ENCODE assay signal across 19 cellular contexts in genomic region chr7:7188091-7188490, GRCh38. TPM values are rescaled to one million over a fixed set of nuclear protein-coding genes. Genes with fewer than 3 reads are reported as not detected.
DNase-seq lines count a peak whose midpoint lies in the region; ATAC-seq and TF ChIP-seq lines count a peak whose summit lies in the region.
"Had no signal": no experiment of that assay in that cellular context is flagged by ENCODE, and none has a peak within 500 bp of the region (broad histone marks: within the 10 kb centered on the region; RNA-seq: fewer than 3 reads in every experiment).

No MANE protein-coding gene starts in this region.

- H3K79me2 ChIP-seq in osteoblast (ENCODE audit: insufficient read depth, low read length) = peaks cover 99% of the 10 kb centered on the region

- H3K4me3 ChIP-seq in HEK293 (ENCODE audit: low read depth, low read length) (no peak overlapping the region), osteoblast (ENCODE audit: insufficient read depth, low read length) (peak overlapping the region; percentile 26), H7 (ENCODE audit: insufficient read depth, low read depth, low read length) (no peak overlapping the region), heart right ventricle (no peak overlapping the region)
- H3K4me3 ChIP-seq: A549, GM23338, K562 had no signal

- H3K36me3 ChIP-seq in HEK293 (ENCODE audit: control insufficient read depth in 2 of 2, insufficient read depth in 1 of 2, low read length in 2 of 2) = no peaks in the 10 kb centered on the region
- H3K36me3 ChIP-seq in osteoblast (ENCODE audit: insufficient read depth, low read length) = peaks cover 20% of the 10 kb centered on the region
- H3K36me3 ChIP-seq in H7 (replicated peaks; ENCODE audit: control insufficient read depth, insufficient read depth, low read length) = peaks cover 2% of the 10 kb centered on the region; the same call in 1 of the 2 replicates
- peaks cover 0 to 5% (median 0%) of the 10 kb centered on the region in 9 donors for H3K36me3 ChIP-seq in heart right ventricle

- H3K9me3 ChIP-seq in HEK293 (ENCODE audit: control insufficient read depth, insufficient read depth, low read depth, low read length) = no peaks in the 10 kb centered on the region
- H3K9me3 ChIP-seq in osteoblast (ENCODE audit: low read depth, low read length) = no peaks in the 10 kb centered on the region
- peaks cover 0 to 11% (median 0%) of the 10 kb centered on the region in 11 donors for H3K9me3 ChIP-seq in heart right ventricle
- H3K9me3 ChIP-seq: A549 had no signal

- intact Hi-C loops in heart right ventricle (cut with DNase I) = loop anchor here in 1 of 10 donors (5.0 kb wide), 1 partner anchor 64 kb away; no protein-coding TSS in a partner anchor

- POLR2A ChIA-PET in HEK293 (lab: Yijun Ruan, JAX) = interaction anchor here (0.5 kb wide), 1 partner anchor 925 kb away, joined by 3 read pairs; no protein-coding TSS in a partner anchor

- H2AFZ ChIP-seq in osteoblast (ENCODE audit: low read length) = no peak overlapping the region
- H2AFZ ChIP-seq: GM23338 had no signal

- H3K4me1 ChIP-seq in HEK293 (ENCODE audit: control insufficient read depth, insufficient read depth, low read length) (peaks cover 11% of the 10 kb centered on the region; the same call in 1 of the 2 replicates), osteoblast (ENCODE audit: insufficient read depth, low read length) (peaks cover 40% of the 10 kb centered on the region), heart right ventricle (peaks cover 0 to 59% (median 29%) of the 10 kb centered on the region in 9 donors)

- H3K27me3 ChIP-seq in osteoblast (ENCODE audit: insufficient read depth, low read length) (no peaks in the 10 kb centered on the region), H7 (ENCODE audit: control insufficient read depth, insufficient read depth, low read length) (no peaks in the 10 kb centered on the region), heart right ventricle (no peaks in the 10 kb centered on the region)

- no peak for DNase-seq in activated CD4-positive, CD25-positive, alpha-beta regulatory T cell treated with anti-CD3 and anti-CD28 coated beads, Interleukin-2, amount 50 U/mL, for 72 hours
- DNase-seq in NCI-H82 (lab: John Stamatoyannopoulos, UW) (peak; percentile 61), osteoblast (ENCODE audit: insufficient read length, low spot score, missing footprints) (no peak), H7 (no peak), heart right ventricle (no peak)
- DNase-seq: C1 segment of cervical spinal cord; DMS79 treated with DMSO at 0.1 percent for 48 hours; NCI-H1436 treated with DMSO at 0.1 percent for 48 hours; NCI-H2081 treated with DMSO at 0.1 percent for 48 hours; NCI-H510A treated with DMSO at 0.1 percent for 48 hours; NK-92 treated with Interleukin-12 subunit alpha and Interleukin-12 subunit beta, amount 100 ng/mL, for 24 hours; OCI-M1; SHP77 treated with DMSO at 0.1 percent for 48 hours had no signal

- H4K20me1 ChIP-seq in osteoblast (ENCODE audit: insufficient read depth, low read length) = peaks cover 52% of the 10 kb centered on the region

- CTCF ChIA-PET in HEK293 (lab: Yijun Ruan, JAX) = no interaction called here

- peak; percentile 62 to 69 for ATAC-seq in activated CD4-positive, CD25-positive, alpha-beta regulatory T cell treated with anti-CD3 and anti-CD28 coated beads, Interleukin-2, amount 50 U/mL, for 24 hours
- ATAC-seq in heart right ventricle (no peak), GM18517 (IDR thresholded peaks at IDR 0.05; ENCODE audit: unreplicated experiment) (no peak)
- ATAC-seq: A549, GM23338, K562 had no signal

- TF ChIP-seq CTCF in HEK293 (tag by site-specific recombination; IDR thresholded peaks at IDR 0.05) = no peak
- no peak for TF ChIP-seq CTCF in osteoblast (IDR thresholded peaks at IDR 0.05; ENCODE audit: extremely low read depth, low read depth, low read length)
- TF ChIP-seq CTCF in heart right ventricle (IDR thresholded peaks at IDR 0.05) = no peak

- H3K27ac ChIP-seq in HEK293 (ENCODE audit: extremely low read depth, low read depth, low read length) (no peak overlapping the region), osteoblast (ENCODE audit: low read depth, low read length) (peak overlapping the region; percentile 55), heart right ventricle (no peak overlapping the region)
- H3K27ac ChIP-seq: A549 had no signal

- H3K4me2 ChIP-seq in osteoblast (ENCODE audit: insufficient read depth, low read length) = peak overlapping the region; percentile 73
- H3K4me2 ChIP-seq: A549, GM23338 had no signal

TF ChIP-seq in HEK293, 187 proteins besides CTCF, POLR2A, EP300 and RAD21 (continues in another document):
- TF ChIP-seq PRDM1 (tag by site-specific recombination; IDR thresholded peaks at IDR 0.05) (no peak), OSR2 (tag by site-specific recombination; IDR thresholded peaks at IDR 0.05) (peak; percentile 29; the same call in 1 of the 2 replicates), ZNF341 (tag by site-specific recombination; IDR thresholded peaks at IDR 0.05; ENCODE audit: low read depth) (no peak), SP7 (tag by site-specific recombination; IDR thresholded peaks at IDR 0.05) (peak; percentile 76), ZNF645 (tag by site-specific recombination; IDR thresholded peaks at IDR 0.05) (no peak), REST (tag by site-specific recombination; IDR thresholded peaks at IDR 0.05) (no peak), ZNF350 (tag by site-specific recombination; IDR thresholded peaks at IDR 0.05) (no peak), MYNN (tag by site-specific recombination; IDR thresholded peaks at IDR 0.05; ENCODE audit: borderline replicate concordance) (no peak), ZIC2 (tag by site-specific recombination; IDR thresholded peaks at IDR 0.05) (no peak), ZNF140 (tag by site-specific recombination; IDR thresholded peaks at IDR 0.05) (no peak), PRDM10 (tag by site-specific recombination; IDR thresholded peaks at IDR 0.05) (no peak), KLF8 (tag by site-specific recombination; IDR thresholded peaks at IDR 0.05) (peak; percentile 30; the same call in 1 of the 2 replicates)

RNA-seq across cellular contexts. Expression of gene C1GALT1, which starts 5.7 kb away (rescaled TPM):
- total RNA-seq in osteoblast (108 and 137 TPM in 2 replicates), heart right ventricle (10 to 100 TPM; 14.8 to 31.9 (median 21.5) TPM)
- total RNA-seq in H7 (2014; rRNA removed; shearing (Covaris generic)) = 55.9 and 101 TPM in 2 replicates
- polyA plus RNA-seq in heart right ventricle = 1 to 10 TPM; 6.2 to 6.4 TPM

Comparison
In these comparisons a context has a peak if more than half of its experiments do, and no peak if none do; other contexts are left out.
1. ATAC-seq: peak in activated CD4-positive, CD25-positive, alpha-beta regulatory T cell treated with anti-CD3 and anti-CD28 coated beads, Interleukin-2, amount 50 U/mL, for 24 hours (2 of 2); none in heart right ventricle (0 of 8) and GM18517 (single experiment).